28 cellular contexts compared by ENCODE assay signal in genomic region chr13:33453911-33454310, GRCh38.
DNase-seq lines count a peak whose midpoint lies in the region; ATAC-seq, FAIRE-seq and TF ChIP-seq lines count a peak whose summit lies in the region.
"Had no signal": no experiment of that assay in that cellular context is flagged by ENCODE, and none has a peak within 500 bp of the region (broad histone marks: within the 10 kb centered on the region; RNA-seq: fewer than 3 reads in every experiment).

No MANE protein-coding gene starts in this region.

- no peak overlapping the region for H4K8ac ChIP-seq in mesenchymal stem cell (ENCODE audit: low read length)

- WGBS in mesenchymal stem cell, result 62% methylated on average over 2 of the region's 2 CpGs

- no peaks in the 10 kb centered on the region for H4K20me1 ChIP-seq in endothelial cell of umbilical vein (replicated peaks; ENCODE audit: control insufficient read depth, extremely low read depth, insufficient read depth, low read length)

- no peak overlapping the region for H3K18ac ChIP-seq in mesenchymal stem cell (ENCODE audit: low read depth in 1 of 2, low read length in 2 of 2)

- no peak overlapping the region for H3K14ac ChIP-seq in mesenchymal stem cell (ENCODE audit: low read length in 2 of 2)

- H3K27ac Mint-ChIP-seq in CD4-positive, alpha-beta memory T cell, result no peak overlapping the region
- H3K27ac Mint-ChIP-seq: CD8-positive, alpha-beta memory T cell; dendritic cell treated with granulocyte-macrophage colony-stimulating factor and Interleukin-4, amounts not matched to agents 40 ng/mL and 50 ng/mL, for 4 days; memory B cell; naive B cell had no signal

- H3K36me3 Mint-ChIP-seq in CD4-positive, alpha-beta memory T cell, result no peaks in the 10 kb centered on the region
- H3K36me3 Mint-ChIP-seq: memory B cell, naive B cell had no signal

- H3K4me1 ChIP-seq in left ventricle myocardium inferior (peaks cover 19% of the 10 kb centered on the region), endothelial cell of umbilical vein (ENCODE audit: control insufficient read depth, extremely low read depth, insufficient read depth, low read length) (no peaks in the 10 kb centered on the region), mesenchymal stem cell (ENCODE audit: control insufficient read depth, insufficient read depth, low read depth, low read length) (peaks cover 2% of the 10 kb centered on the region), foreskin keratinocyte (no peaks in the 10 kb centered on the region)
- H3K4me1 ChIP-seq in CD4-positive, alpha-beta memory T cell (ENCODE audit: insufficient read depth, low read length), result no peaks in the 10 kb centered on the region
- H3K4me1 ChIP-seq: HAP-1 had no signal

- BruUV-seq in endothelial cell of umbilical vein (replicated peaks; lab: Mats Ljungman, UMichigan), result no TSS peak

- no peak overlapping the region for H3K4me2 ChIP-seq in endothelial cell of umbilical vein (ENCODE audit: insufficient read depth, low read length)
- H3K4me2 ChIP-seq in mesenchymal stem cell (ENCODE audit: low read length, poor library complexity, severe bottlenecking), result no peak overlapping the region

- no peak overlapping the region for H2AK5ac ChIP-seq in mesenchymal stem cell (ENCODE audit: low read length, severe bottlenecking)

- no peaks in the 10 kb centered on the region for H3K79me2 ChIP-seq in endothelial cell of umbilical vein (ENCODE audit: control insufficient read depth, insufficient read depth, low read length)

- FAIRE-seq in endothelial cell of umbilical vein (lab: Jason Lieb, UNC) (peak; percentile 40), D721Med (lab: Jason Lieb, UNC) (no peak)
- FAIRE-seq: A204.1, TTC549 had no signal

- no peak for TF ChIP-seq POLR2A in endothelial cell of umbilical vein (IDR thresholded peaks at IDR 0.05; ENCODE audit: low read depth, low read length)

- peaks cover 0 to 2% of the 10 kb centered on the region in 2 donors for H3K27me3 Mint-ChIP-seq in CD4-positive, alpha-beta memory T cell
- H3K27me3 Mint-ChIP-seq: dendritic cell treated with granulocyte-macrophage colony-stimulating factor and Interleukin-4, amounts not matched to agents 40 ng/mL and 50 ng/mL, for 4 days had no signal

- no peak overlapping the region for H2BK12ac ChIP-seq in mesenchymal stem cell (ENCODE audit: low read length in 2 of 2)

- POLR2A ChIA-PET in endothelial cell of umbilical vein (lab: Charles Lee), result no interaction called here
- POLR2A ChIA-PET in CD4-positive, alpha-beta memory T cell (lab: Charles Lee; ENCODE audit: partially characterized antibody), result no interaction called here

- peaks cover 0 to 4% (median under 1%) of the 10 kb centered on the region in 8 donors for H3K9me3 Mint-ChIP-seq in CD4-positive, alpha-beta memory T cell
- H3K9me3 Mint-ChIP-seq: dendritic cell treated with granulocyte-macrophage colony-stimulating factor and Interleukin-4, amounts not matched to agents 40 ng/mL and 50 ng/mL, for 4 days had no signal

- H3K23ac ChIP-seq in mesenchymal stem cell (ENCODE audit: low read length in 2 of 2), result no peak overlapping the region

- dilution Hi-C loops in endothelial cell of umbilical vein (cut with MboI; ENCODE audit: extremely low pct_ligation_motif_present, low sequenced_read_pairs), result no loop called here

- H3K9me3 ChIP-seq in left ventricle myocardium inferior (replicated peaks), result peaks cover 11% of the 10 kb centered on the region
- H3K9me3 ChIP-seq in endothelial cell of umbilical vein (replicated peaks; ENCODE audit: control insufficient read depth, insufficient read depth, low read length), result no peaks in the 10 kb centered on the region
- H3K9me3 ChIP-seq in mesenchymal stem cell (ENCODE audit: control insufficient read depth, low read length), result peaks cover under 1% of the 10 kb centered on the region
- H3K9me3 ChIP-seq in CD4-positive, alpha-beta memory T cell (ENCODE audit: control insufficient read depth in 1 of 2, low read length in 2 of 2), result no peaks in the 10 kb centered on the region
- H3K9me3 ChIP-seq: adrenal gland, HAP-1, SJSA1, testis had no signal

- no peak overlapping the region for H4K91ac ChIP-seq in mesenchymal stem cell (ENCODE audit: low read length)

- no peak overlapping the region for H2BK120ac ChIP-seq in mesenchymal stem cell (ENCODE audit: low read depth, low read length)

- no peak overlapping the region for H3K4ac ChIP-seq in mesenchymal stem cell (ENCODE audit: low read depth in 1 of 2, low read length in 2 of 2)

- ATAC-seq in Right ventricle myocardium inferior (no peak), foreskin keratinocyte (no peak)
- ATAC-seq: activated T-cell treated with anti-CD3 and anti-CD28 coated beads, Interleukin-2, amount 50 U/mL, for 4 hours had no signal

- no peak overlapping the region for H2BK15ac ChIP-seq in mesenchymal stem cell (ENCODE audit: low read depth, poor library complexity, severe bottlenecking)

- H3K27ac ChIP-seq in left ventricle myocardium inferior (replicated peaks), result peak overlapping the region; percentile 58
- no peak overlapping the region for H3K27ac ChIP-seq in endothelial cell of umbilical vein (ENCODE audit: insufficient read depth, low read depth, low read length)
- no peak overlapping the region for H3K27ac ChIP-seq in mesenchymal stem cell (ENCODE audit: low read length, poor library complexity, severe bottlenecking)
- H3K27ac ChIP-seq in foreskin keratinocyte, result no peak overlapping the region
- H3K27ac ChIP-seq in CD4-positive, alpha-beta memory T cell (ENCODE audit: low read depth, low read length), result no peak overlapping the region
- H3K27ac ChIP-seq: adrenal gland, SJSA1 had no signal

- H2AFZ ChIP-seq in endothelial cell of umbilical vein (ENCODE audit: low read depth, low read length) (no peak overlapping the region), mesenchymal stem cell (ENCODE audit: low read depth, low read length) (no peak overlapping the region)

- H3K36me3 ChIP-seq in left ventricle myocardium inferior (no peaks in the 10 kb centered on the region), endothelial cell of umbilical vein (ENCODE audit: control insufficient read depth in 2 of 2, extremely low read depth in 1 of 2, insufficient read depth in 2 of 2, low read length in 2 of 2) (no peaks in the 10 kb centered on the region), mesenchymal stem cell (ENCODE audit: control insufficient read depth in 1 of 2, insufficient read depth in 2 of 2, low read depth in 1 of 2, low read length in 2 of 2) (no peaks in the 10 kb centered on the region)
- no peaks in the 10 kb centered on the region for H3K36me3 ChIP-seq in CD4-positive, alpha-beta memory T cell (ENCODE audit: insufficient read depth, low read length)
- H3K36me3 ChIP-seq: adrenal gland, HAP-1, SJSA1 had no signal

- H3K4me3 ChIP-seq in left ventricle myocardium inferior (no peak overlapping the region), endothelial cell of umbilical vein (replicated peaks in 1 of 3; ENCODE audit: insufficient read depth in 1 of 3, low read depth in 1 of 3, low read length in 3 of 3) (no peak overlapping the region), mesenchymal stem cell (ENCODE audit: insufficient read depth in 1 of 2, low read depth in 1 of 2, low read length in 2 of 2) (no peak overlapping the region)
- no peak overlapping the region for H3K4me3 ChIP-seq in CD4-positive, alpha-beta memory T cell (ENCODE audit: low read length in 2 of 2)
- H3K4me3 ChIP-seq: adrenal gland, HAP-1, SJSA1, testis had no signal

- no peaks in the 10 kb centered on the region for H3K9me1 ChIP-seq in endothelial cell of umbilical vein (replicated peaks; ENCODE audit: control insufficient read depth, extremely low read depth, insufficient read depth, low read length)

- no peak overlapping the region for H3K9ac ChIP-seq in endothelial cell of umbilical vein (replicated peaks; ENCODE audit: extremely low read depth, insufficient read depth, low read length)
- no peak overlapping the region for H3K9ac ChIP-seq in mesenchymal stem cell (ENCODE audit: low read length)

- H3K4me3 Mint-ChIP-seq in CD4-positive, alpha-beta memory T cell, result no peak overlapping the region
- H3K4me3 Mint-ChIP-seq: activated T-cell treated with anti-CD3 and anti-CD28 coated beads, Interleukin-2, amount 50 U/mL, for 4 hours; CD8-positive, alpha-beta memory T cell; dendritic cell treated with granulocyte-macrophage colony-stimulating factor and Interleukin-4, amounts not matched to agents 40 ng/mL and 50 ng/mL, for 4 days; memory B cell; naive B cell had no signal

- no peaks in the 10 kb centered on the region for H3K79me1 ChIP-seq in mesenchymal stem cell (replicated peaks; ENCODE audit: low read length, poor library complexity, severe bottlenecking)

- CTCF ChIA-PET in endothelial cell of umbilical vein (lab: Charles Lee), result no interaction called here
- CTCF ChIA-PET in CD4-positive, alpha-beta memory T cell (lab: Charles Lee; ENCODE audit: partially characterized antibody), result no interaction called here

- TF ChIP-seq CTCF in left ventricle myocardium inferior (IDR thresholded peaks at IDR 0.05; ENCODE audit: borderline replicate concordance) (no peak), endothelial cell of umbilical vein (IDR thresholded peaks at IDR 0.05; ENCODE audit: extremely low read depth in 1 of 2, insufficient read depth in 1 of 2, low read depth in 1 of 2, low read length in 2 of 2) (no peak), foreskin keratinocyte (conservative IDR thresholded peaks at IDR 0.05) (no peak), D721Med (IDR thresholded peaks at IDR 0.05; ENCODE audit: insufficient read depth, missing control alignments) (no peak)

- intact Hi-C loops in left ventricle myocardium inferior (cut with micrococcal nuclease) (no loop called here), Right ventricle myocardium inferior (cut with DNase I) (no loop called here), endothelial cell of umbilical vein (cut with micrococcal nuclease) (no loop called here)
- intact Hi-C loops in CD4-positive, alpha-beta memory T cell (cut with micrococcal nuclease), result no loop called here

- no peaks in the 10 kb centered on the region for H3K27me3 ChIP-seq in left ventricle myocardium inferior (ENCODE audit: low read depth)
- no peaks in the 10 kb centered on the region for H3K27me3 ChIP-seq in endothelial cell of umbilical vein (ENCODE audit: control insufficient read depth in 2 of 2, insufficient read depth in 2 of 2, low read length in 2 of 2)
- no peaks in the 10 kb centered on the region for H3K27me3 ChIP-seq in mesenchymal stem cell (ENCODE audit: control insufficient read depth in 1 of 2, insufficient read depth in 1 of 2, low read length in 2 of 2)
- no peaks in the 10 kb centered on the region for H3K27me3 ChIP-seq in foreskin keratinocyte
- H3K27me3 ChIP-seq in CD4-positive, alpha-beta memory T cell (ENCODE audit: insufficient read depth, low read length), result no peaks in the 10 kb centered on the region
- H3K27me3 ChIP-seq: adrenal gland, SJSA1, testis had no signal

- no peak overlapping the region for H2BK5ac ChIP-seq in mesenchymal stem cell (ENCODE audit: low read depth, low read length, poor library complexity, severe bottlenecking)

- no peaks in the 10 kb centered on the region for H3K4me1 Mint-ChIP-seq in CD4-positive, alpha-beta memory T cell
- H3K4me1 Mint-ChIP-seq: CD8-positive, alpha-beta memory T cell; memory B cell; naive B cell had no signal

- DNase-seq in left ventricle myocardium inferior, result no peak
- DNase-seq in Right ventricle myocardium inferior (ENCODE audit: missing footprints), result no peak
- no peak for DNase-seq in endothelial cell of umbilical vein (ENCODE audit: low read depth, low spot score)
- peak; percentile 7 for DNase-seq in mesenchymal stem cell
- no peak for DNase-seq in foreskin keratinocyte
- DNase-seq in CD4-positive, alpha-beta memory T cell, result no peak
- no peak for DNase-seq in D721Med (ENCODE audit: insufficient read length, low spot score)
- DNase-seq in NCI-H2081 treated with DMSO at 0.1 percent for 48 hours (lab: John Stamatoyannopoulos, UW), result no peak
- DNase-seq: activated CD4-positive, alpha-beta T cell treated with anti-CD3 and anti-CD28 coated beads for 1 hour; activated T-cell treated with anti-CD3 and anti-CD28 coated beads, Interleukin-2, amount 50 U/mL, for 4 hours; AML-193; CD8-positive, alpha-beta memory T cell; DMS79; glutamatergic neuron; naive B cell; NCI-H1694; NCI-H2171 treated with DMSO at 0.1 percent for 48 hours; NCI-H524 treated with DMSO at 0.1 percent for 48 hours; NK-92 treated with Interleukin-12 subunit alpha and Interleukin-12 subunit beta, amount 100 ng/mL, for 24 hours; stimulated activated naive CD4-positive, alpha-beta T cell treated with Interleukin-2 at 50 U/mL for 16 hours had no signal
